In genomic region chr15:71448688-71449114, GRCh38 we compare ENCODE assay signal across 8 cellular contexts.
DNase-seq lines count a peak whose midpoint lies in the region; ATAC-seq, FAIRE-seq and TF ChIP-seq lines count a peak whose summit lies in the region.

No MANE protein-coding gene starts in this region.

- no peaks in the 10 kb centered on the region for H3K4me1 Mint-ChIP-seq in Caco-2 (ENCODE audit: low read depth, unreplicated experiment)

- H3K27ac Mint-ChIP-seq in Caco-2 (ENCODE audit: unreplicated experiment) = no peak overlapping the region

- no peaks in the 10 kb centered on the region for H3K9me3 ChIP-seq in Caco-2
- no peaks in the 10 kb centered on the region for H3K9me3 ChIP-seq in Peyer's patch
- H3K9me3 ChIP-seq in mucosa of descending colon = no peaks in the 10 kb centered on the region

- no peaks in the 10 kb centered on the region for H3K36me3 Mint-ChIP-seq in Caco-2 (ENCODE audit: insufficient read depth, unreplicated experiment)

- H3K4me1 ChIP-seq in Caco-2 (peaks cover 9% of the 10 kb centered on the region), Peyer's patch (peaks cover 0 to 39% (median 0%) of the 10 kb centered on the region in 4 donors), mucosa of descending colon (ENCODE audit: low read depth) (peaks cover 4% of the 10 kb centered on the region)

- BruUV-seq in Caco-2 (replicated peaks; lab: Mats Ljungman, UMichigan) = no TSS peak

- intact Hi-C loops in Caco-2 (cut with micrococcal nuclease; ENCODE audit: unreplicated experiment) (loop anchor here (1.0 to 10.0 kb wide), 6 partner anchors 100 to 474 kb away; no protein-coding TSS in a partner anchor), mucosa of descending colon (cut with DNase I, micrococcal nuclease) (loop anchor here in 1 of 2 donors (5.0 kb wide), 1 partner anchor 284 kb away; no protein-coding TSS in a partner anchor)

- no peaks in the 10 kb centered on the region for H3K27me3 Mint-ChIP-seq in Caco-2 (ENCODE audit: insufficient read depth, unreplicated experiment)

- CTCF ChIA-PET in Caco-2 (lab: Charles Lee) = no interaction called here

- DNase-seq in Caco-2 = peak; percentile 60 to 74
- peak; percentile 48 for DNase-seq in HTR-8/SVneo (ENCODE audit: insufficient read length, low spot score)
- peak in 1 of 3 donors; percentile 63 for DNase-seq in Peyer's patch
- peak; percentile 23 for DNase-seq in epidermal melanocyte (ENCODE audit: insufficient read length, low spot score)
- DNase-seq in mucosa of descending colon = peak in 1 of 3 donors; percentile 67
- no peak for DNase-seq in NOMO-1 treated with DMSO at 0.1 percent for 48 hours (lab: John Stamatoyannopoulos, UW; ENCODE audit: unreplicated experiment)
- DNase-seq in mesenteric fat pad (ENCODE audit: low spot score) = no peak

- H3K9me3 Mint-ChIP-seq in Caco-2 (ENCODE audit: unreplicated experiment) = no peaks in the 10 kb centered on the region

- H3K36me3 ChIP-seq in Caco-2 (ENCODE audit: control insufficient read depth, insufficient read depth, low read length) (no peaks in the 10 kb centered on the region), Peyer's patch (no peaks in the 10 kb centered on the region), mucosa of descending colon (ENCODE audit: low read depth) (no peaks in the 10 kb centered on the region)

- FAIRE-seq in HTR-8/SVneo (lab: Jason Lieb, UNC) = peak; percentile 57

- ATAC-seq in mucosa of descending colon (peak; percentile 57), GM18498 (IDR thresholded peaks at IDR 0.05; ENCODE audit: unreplicated experiment) (no peak)

- TF ChIP-seq CTCF in Caco-2 (IDR thresholded peaks at IDR 0.05; ENCODE audit: insufficient read depth in 1 of 2, low read depth in 1 of 2, low read length in 1 of 2, severe bottlenecking in 1 of 2, unreplicated experiment in 1 of 2) (peak; percentile 77 to 83), Peyer's patch (IDR thresholded peaks at IDR 0.05) (peak; percentile 41 to 96 (median 80)), mucosa of descending colon (IDR thresholded peaks at IDR 0.05) (peak; percentile 53)

- H3K4me3 ChIP-seq in Caco-2 (ENCODE audit: low read depth, low read length) (no peak overlapping the region), Peyer's patch (no peak overlapping the region), mucosa of descending colon (no peak overlapping the region)

- no peak overlapping the region for H3K4me3 Mint-ChIP-seq in Caco-2 (ENCODE audit: unreplicated experiment)

- POLR2A ChIA-PET in Caco-2 (lab: Charles Lee) = no interaction called here

- H3K27me3 ChIP-seq in Caco-2 (replicated peaks; ENCODE audit: control insufficient read depth, insufficient read depth, low read length) (no peaks in the 10 kb centered on the region), Peyer's patch (no peaks in the 10 kb centered on the region)

- peak overlapping the region in 1 of 4 donors; percentile 27 for H3K27ac ChIP-seq in Peyer's patch

- TF ChIP-seq POLR2A in Peyer's patch (IDR thresholded peaks at IDR 0.05) = no peak

Comparison
In these comparisons a context has a peak if more than half of its experiments do, and no peak if none do; other contexts are left out.
1. DNase-seq: peak in Caco-2 (2 of 2), HTR-8/SVneo (single experiment) and epidermal melanocyte (single experiment); none in NOMO-1 treated with DMSO at 0.1 percent for 48 hours (single experiment) and mesenteric fat pad (single experiment).
2. Peak in every context shown above with its lines, with median percentiles within 50 percentile points of each other: CTCF ChIP-seq.